Comparison of ENCODE assay signal across 1 cellular context in the genomic region with DNA sequence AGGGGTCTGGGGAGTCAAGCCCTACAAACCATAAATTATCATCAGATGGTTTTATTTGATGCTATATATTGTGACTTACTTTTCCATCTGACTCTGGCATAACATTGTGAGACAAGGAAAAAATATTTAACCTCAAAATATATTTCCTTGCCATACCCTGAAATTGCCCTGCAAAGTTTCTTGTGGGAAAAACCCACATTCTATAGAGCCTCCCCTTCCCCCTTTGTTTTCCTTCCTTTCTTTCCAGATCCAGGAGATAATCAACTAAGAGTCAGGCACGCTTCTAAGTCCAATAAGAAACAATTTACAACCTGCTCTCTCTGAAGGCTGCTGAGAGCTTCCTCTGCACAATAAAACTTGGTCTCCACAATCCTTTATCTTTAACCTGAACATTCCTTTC.
TF ChIP-seq lines count a peak whose summit lies in the region.

No MANE protein-coding gene starts in this region.

TF ChIP-seq in K562, 482 proteins besides CTCF, POLR2A, EP300 and RAD21:
- TF ChIP-seq HSF4 (CRISPR knock-in tag; IDR thresholded peaks at IDR 0.05; ENCODE audit: borderline replicate concordance) (no peak), MBD2 (IDR thresholded peaks at IDR 0.05; ENCODE audit: borderline replicate concordance, low read depth) (no peak), NR3C1 (CRISPR knock-in tag; IDR thresholded peaks at IDR 0.05) (no peak), ZNF696 (CRISPR knock-in tag; conservative IDR thresholded peaks at IDR 0.05) (no peak), CREBBP (IDR thresholded peaks at IDR 0.05; ENCODE audit: low read depth, low read length) (no peak), GATAD2B (IDR thresholded peaks at IDR 0.05; ENCODE audit: borderline replicate concordance) (no peak), SETDB1 (IDR thresholded peaks at IDR 0.05; ENCODE audit: low read length) (no peak), RBM34 (IDR thresholded peaks at IDR 0.05; ENCODE audit: borderline replicate concordance, insufficient read depth, low read length) (no peak), ESRRB (CRISPR knock-in tag; IDR thresholded peaks at IDR 0.05; ENCODE audit: borderline replicate concordance) (no peak), PPARD (CRISPR knock-in tag; IDR thresholded peaks at IDR 0.05) (no peak), TCF7 (IDR thresholded peaks at IDR 0.05; ENCODE audit: borderline replicate concordance) (no peak), RBM22 (IDR thresholded peaks at IDR 0.05; ENCODE audit: low read depth, low read length, poor library complexity, severe bottlenecking) (no peak), KDM4B (IDR thresholded peaks at IDR 0.05; ENCODE audit: borderline replicate concordance in 2 of 2, low read depth in 1 of 2) (no peak), CREB1 (IDR thresholded peaks at IDR 0.05) (no peak), CREB1 (CRISPR knock-in tag; IDR thresholded peaks at IDR 0.05) (no peak), ZSCAN29 (IDR thresholded peaks at IDR 0.05) (no peak)
- TF ChIP-seq, protein P1, sequence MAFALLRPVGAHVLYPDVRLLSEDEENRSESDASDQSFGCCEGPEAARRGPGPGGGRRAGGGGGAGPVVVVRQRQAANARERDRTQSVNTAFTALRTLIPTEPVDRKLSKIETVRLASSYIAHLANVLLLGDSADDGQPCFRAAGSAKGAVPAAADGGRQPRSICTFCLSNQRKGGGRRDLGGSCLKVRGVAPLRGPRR (CRISPR knock-in tag; IDR thresholded peaks at IDR 0.05): no peak
- TF ChIP-seq, protein P2, sequence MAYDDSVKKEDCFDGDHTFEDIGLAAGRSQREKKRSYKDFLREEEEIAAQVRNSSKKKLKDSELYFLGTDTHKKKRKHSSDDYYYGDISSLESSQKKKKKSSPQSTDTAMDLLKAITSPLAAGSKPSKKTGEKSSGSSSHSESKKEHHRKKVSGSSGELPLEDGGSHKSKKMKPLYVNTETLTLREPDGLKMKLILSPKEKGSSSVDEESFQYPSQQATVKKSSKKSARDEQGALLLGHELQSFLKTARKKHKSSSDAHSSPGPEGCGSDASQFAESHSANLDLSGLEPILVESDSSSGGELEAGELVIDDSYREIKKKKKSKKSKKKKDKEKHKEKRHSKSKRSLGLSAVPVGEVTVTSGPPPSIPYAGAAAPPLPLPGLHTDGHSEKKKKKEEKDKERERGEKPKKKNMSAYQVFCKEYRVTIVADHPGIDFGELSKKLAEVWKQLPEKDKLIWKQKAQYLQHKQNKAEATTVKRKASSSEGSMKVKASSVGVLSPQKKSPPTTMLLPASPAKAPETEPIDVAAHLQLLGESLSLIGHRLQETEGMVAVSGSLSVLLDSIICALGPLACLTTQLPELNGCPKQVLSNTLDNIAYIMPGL (CRISPR knock-in tag; IDR thresholded peaks at IDR 0.05): no peak
- TF ChIP-seq, protein P3, sequence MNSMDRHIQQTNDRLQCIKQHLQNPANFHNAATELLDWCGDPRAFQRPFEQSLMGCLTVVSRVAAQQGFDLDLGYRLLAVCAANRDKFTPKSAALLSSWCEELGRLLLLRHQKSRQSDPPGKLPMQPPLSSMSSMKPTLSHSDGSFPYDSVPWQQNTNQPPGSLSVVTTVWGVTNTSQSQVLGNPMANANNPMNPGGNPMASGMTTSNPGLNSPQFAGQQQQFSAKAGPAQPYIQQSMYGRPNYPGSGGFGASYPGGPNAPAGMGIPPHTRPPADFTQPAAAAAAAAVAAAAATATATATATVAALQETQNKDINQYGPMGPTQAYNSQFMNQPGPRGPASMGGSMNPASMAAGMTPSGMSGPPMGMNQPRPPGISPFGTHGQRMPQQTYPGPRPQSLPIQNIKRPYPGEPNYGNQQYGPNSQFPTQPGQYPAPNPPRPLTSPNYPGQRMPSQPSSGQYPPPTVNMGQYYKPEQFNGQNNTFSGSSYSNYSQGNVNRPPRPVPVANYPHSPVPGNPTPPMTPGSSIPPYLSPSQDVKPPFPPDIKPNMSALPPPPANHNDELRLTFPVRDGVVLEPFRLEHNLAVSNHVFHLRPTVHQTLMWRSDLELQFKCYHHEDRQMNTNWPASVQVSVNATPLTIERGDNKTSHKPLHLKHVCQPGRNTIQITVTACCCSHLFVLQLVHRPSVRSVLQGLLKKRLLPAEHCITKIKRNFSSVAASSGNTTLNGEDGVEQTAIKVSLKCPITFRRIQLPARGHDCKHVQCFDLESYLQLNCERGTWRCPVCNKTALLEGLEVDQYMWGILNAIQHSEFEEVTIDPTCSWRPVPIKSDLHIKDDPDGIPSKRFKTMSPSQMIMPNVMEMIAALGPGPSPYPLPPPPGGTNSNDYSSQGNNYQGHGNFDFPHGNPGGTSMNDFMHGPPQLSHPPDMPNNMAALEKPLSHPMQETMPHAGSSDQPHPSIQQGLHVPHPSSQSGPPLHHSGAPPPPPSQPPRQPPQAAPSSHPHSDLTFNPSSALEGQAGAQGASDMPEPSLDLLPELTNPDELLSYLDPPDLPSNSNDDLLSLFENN (IDR thresholded peaks at IDR 0.05; ENCODE audit: low read depth in 2 of 2, low read length in 2 of 2): no peak
- TF ChIP-seq, protein P4, sequence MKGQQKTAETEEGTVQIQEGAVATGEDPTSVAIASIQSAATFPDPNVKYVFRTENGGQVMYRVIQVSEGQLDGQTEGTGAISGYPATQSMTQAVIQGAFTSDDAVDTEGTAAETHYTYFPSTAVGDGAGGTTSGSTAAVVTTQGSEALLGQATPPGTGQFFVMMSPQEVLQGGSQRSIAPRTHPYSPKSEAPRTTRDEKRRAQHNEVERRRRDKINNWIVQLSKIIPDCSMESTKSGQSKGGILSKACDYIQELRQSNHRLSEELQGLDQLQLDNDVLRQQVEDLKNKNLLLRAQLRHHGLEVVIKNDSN (CRISPR knock-in tag; IDR thresholded peaks at IDR 0.05): no peak
TF ChIP-seq in K562: peak in this region for 0.
